Comparison of ENCODE assay signal across 7 cellular contexts in the genomic region with DNA sequence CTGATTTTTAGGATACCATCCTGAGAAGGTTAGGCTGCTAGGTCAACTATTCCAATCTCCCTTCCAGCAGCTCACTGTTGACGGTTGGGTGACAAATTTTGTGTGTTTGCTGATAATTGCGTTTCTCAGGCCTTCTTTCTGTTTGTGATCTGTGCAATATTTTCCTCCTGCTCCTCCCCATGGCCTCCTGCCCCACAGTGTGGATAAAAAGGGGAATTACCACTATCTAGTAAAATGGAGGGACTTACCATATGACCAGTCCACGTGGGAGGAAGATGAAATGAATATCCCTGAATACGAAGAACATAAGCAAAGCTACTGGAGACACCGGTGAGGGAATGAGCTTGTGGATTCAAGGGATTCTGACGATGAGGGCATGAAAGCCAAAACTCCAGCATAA.
DNase-seq lines count a peak whose midpoint lies in the region; ATAC-seq lines count a peak whose summit lies in the region.

No MANE protein-coding gene starts in this region.

- peak overlapping the region; percentile 68 for H3K27ac Mint-ChIP-seq in dendritic cell treated with granulocyte-macrophage colony-stimulating factor and Interleukin-4, amounts not matched to agents 40 ng/mL and 50 ng/mL, for 4 days
- no peak overlapping the region for H3K27ac Mint-ChIP-seq in memory B cell

- DNase-seq in ELR (ENCODE audit: low read depth) = peak; percentile 69
- DNase-seq in NCI-H226 = peak; percentile 34
- DNase-seq in memory B cell (ENCODE audit: low spot score in 2 of 2) = no peak
- no peak for DNase-seq in COR-L47 (lab: John Stamatoyannopoulos, UW)
- no peak for DNase-seq in DMS114 treated with DMSO at 0.1 percent for 48 hours (lab: John Stamatoyannopoulos, UW; ENCODE audit: unreplicated experiment)

- H3K4me1 Mint-ChIP-seq in dendritic cell treated with granulocyte-macrophage colony-stimulating factor and Interleukin-4, amounts not matched to agents 40 ng/mL and 50 ng/mL, for 4 days (ENCODE audit: low read depth) = peaks cover 23% of the 10 kb centered on the region
- H3K4me1 Mint-ChIP-seq in memory B cell = no peaks in the 10 kb centered on the region

- no peaks in the 10 kb centered on the region for H3K9me3 Mint-ChIP-seq in dendritic cell treated with granulocyte-macrophage colony-stimulating factor and Interleukin-4, amounts not matched to agents 40 ng/mL and 50 ng/mL, for 4 days
- no peaks in the 10 kb centered on the region for H3K9me3 Mint-ChIP-seq in memory B cell

- no peak overlapping the region for H3K4me3 Mint-ChIP-seq in dendritic cell treated with granulocyte-macrophage colony-stimulating factor and Interleukin-4, amounts not matched to agents 40 ng/mL and 50 ng/mL, for 4 days
- H3K4me3 Mint-ChIP-seq in memory B cell = no peak overlapping the region

- H3K27me3 Mint-ChIP-seq in dendritic cell treated with granulocyte-macrophage colony-stimulating factor and Interleukin-4, amounts not matched to agents 40 ng/mL and 50 ng/mL, for 4 days = no peaks in the 10 kb centered on the region
- H3K27me3 Mint-ChIP-seq in memory B cell = no peaks in the 10 kb centered on the region

- H3K36me3 Mint-ChIP-seq in dendritic cell treated with granulocyte-macrophage colony-stimulating factor and Interleukin-4, amounts not matched to agents 40 ng/mL and 50 ng/mL, for 4 days (ENCODE audit: low read depth) = peaks cover 98% of the 10 kb centered on the region
- peaks cover 30% of the 10 kb centered on the region for H3K36me3 Mint-ChIP-seq in memory B cell

- intact Hi-C loops in dendritic cell treated with granulocyte-macrophage colony-stimulating factor and Interleukin-4, amounts not matched to agents 40 ng/mL and 50 ng/mL, for 4 days (cut with micrococcal nuclease) = loop anchor here (1.0 to 5.0 kb wide), 3 partner anchors 35 to 155 kb away; no protein-coding TSS in a partner anchor

- ATAC-seq in memory B cell (ENCODE audit: low read depth) (peak; percentile 44), HG02763 (IDR thresholded peaks at IDR 0.05; ENCODE audit: unreplicated experiment) (no peak)

Comparison
In these comparisons a context has a peak if more than half of its experiments do, and no peak if none do; other contexts are left out.
1. DNase-seq: peak in ELR (single experiment) and NCI-H226 (single experiment); none in memory B cell (0 of 2), COR-L47 (single experiment) and DMS114 treated with DMSO at 0.1 percent for 48 hours (single experiment).